ENCODE assay signal across 24 cellular contexts in the genomic region with DNA sequence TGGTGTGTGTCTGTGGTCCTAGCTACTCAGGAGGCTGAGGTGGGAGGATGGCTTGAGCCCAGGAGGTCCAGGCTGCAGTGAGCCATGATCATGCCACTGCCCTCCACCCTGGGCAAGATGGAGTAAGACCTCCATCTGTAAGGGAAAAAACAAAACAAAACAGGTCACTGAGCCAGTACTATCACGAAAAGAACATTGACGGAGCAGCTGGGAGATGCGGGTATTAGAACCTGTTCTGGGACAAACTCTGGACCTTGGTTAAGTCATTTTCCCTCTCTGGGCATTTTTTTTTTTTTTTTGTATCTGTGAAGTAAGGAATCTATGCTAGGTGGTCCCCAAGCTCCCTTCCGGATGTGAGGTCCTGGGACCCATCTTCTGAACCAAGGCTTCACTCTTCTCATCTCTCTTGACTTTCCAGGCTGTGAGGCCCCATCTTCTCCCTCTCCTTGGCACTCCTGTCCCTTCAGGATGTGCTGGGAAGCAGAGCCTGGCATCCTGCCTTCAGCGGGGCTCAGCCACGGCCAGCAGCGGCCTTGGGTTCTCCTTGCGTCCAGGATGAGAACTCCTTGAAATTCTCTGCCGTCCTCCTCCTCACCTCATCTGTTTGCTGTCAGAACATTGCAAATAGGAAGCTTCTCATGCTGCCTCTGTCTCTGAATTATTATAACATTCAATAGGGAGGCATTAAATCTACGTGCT.
"Had no signal": no experiment of that assay in that cellular context is flagged by ENCODE, and none has a peak within 500 bp of the region (broad histone marks: within the 10 kb centered on the region; RNA-seq: fewer than 3 reads in every experiment).

No MANE protein-coding gene starts in this region.

- H3K4me3 Mint-ChIP-seq: naive thymus-derived CD4-positive, alpha-beta T cell; nephron; neural progenitor cell; stimulated activated naive CD8-positive, alpha-beta T cell treated with anti-CD3 and anti-CD28 coated beads, Interleukin-15, amount 100 ng/mL, for 72 hours had no signal

- H3K4me3 ChIP-seq: dorsolateral prefrontal cortex, gastroesophageal sphincter, heart left ventricle, hepatocyte, neural progenitor cell, right lobe of liver, suprapubic skin, thyroid gland, upper lobe of left lung, vagina had no signal

- H3K4me1 Mint-ChIP-seq: naive thymus-derived CD4-positive, alpha-beta T cell; stimulated activated naive CD8-positive, alpha-beta T cell treated with anti-CD3 and anti-CD28 coated beads, Interleukin-15, amount 100 ng/mL, for 72 hours had no signal

- H3K36me3 Mint-ChIP-seq: naive thymus-derived CD4-positive, alpha-beta T cell; neural progenitor cell had no signal

- DNase-seq: effector CD4-positive, alpha-beta T cell; foreskin keratinocyte; heart left ventricle; midbrain; naive thymus-derived CD4-positive, alpha-beta T cell; right lobe of liver; small intestine; stimulated activated CD4-positive, alpha-beta T cell treated with anti-CD3 and anti-CD28 coated beads, Interleukin-12 subunit alpha, Interleukin-12 subunit beta, amount 100 ng/mL, for 4 hours; stimulated activated CD4-positive, alpha-beta T cell treated with anti-CD3 and anti-CD28 coated beads, Interleukin-1b, Interleukin-23, amount 100 ng/mL, for 48 hours; stimulated activated CD4-positive, alpha-beta T cell treated with anti-CD3 and anti-CD28 coated beads, Interleukin-4, amount 100 ng/mL, for 1 hour; stimulated activated CD8-positive, alpha-beta memory T cell treated with anti-CD3 and anti-CD28 coated beads, Interleukin-4, amount 100 ng/mL, for 48 hours; stimulated activated naive CD4-positive, alpha-beta T cell; stimulated activated naive CD8-positive, alpha-beta T cell treated with anti-CD3 and anti-CD28 coated beads, Interleukin-15, amount 100 ng/mL, for 72 hours; thyroid gland had no signal

- H2AFZ ChIP-seq: hepatocyte, neural progenitor cell had no signal

- H3K4me2 ChIP-seq: hepatocyte, neural progenitor cell had no signal

- H3K9me3 Mint-ChIP-seq: naive thymus-derived CD4-positive, alpha-beta T cell; nephron; neural progenitor cell; stimulated activated naive CD8-positive, alpha-beta T cell treated with anti-CD3 and anti-CD28 coated beads, Interleukin-15, amount 100 ng/mL, for 72 hours had no signal

- H3K27ac Mint-ChIP-seq: naive thymus-derived CD4-positive, alpha-beta T cell; nephron; progenitor cell of endocrine pancreas had no signal

- H3K79me2 ChIP-seq: hepatocyte had no signal

- H3K4me1 ChIP-seq: foreskin keratinocyte, gastroesophageal sphincter, heart left ventricle, right lobe of liver, thyroid gland, upper lobe of left lung, vagina had no signal

- H3K27ac ChIP-seq: dorsolateral prefrontal cortex, epithelial cell of prostate, foreskin keratinocyte, gastroesophageal sphincter, heart left ventricle, hepatocyte, neural progenitor cell, right lobe of liver, suprapubic skin, thyroid gland, upper lobe of left lung, vagina had no signal

- H3K36me3 ChIP-seq: gastroesophageal sphincter, heart left ventricle, neural progenitor cell, right lobe of liver, suprapubic skin, thyroid gland, upper lobe of left lung, vagina had no signal

- H3K27me3 ChIP-seq: dorsolateral prefrontal cortex, right lobe of liver, thyroid gland, upper lobe of left lung, vagina had no signal

- H3K9me3 ChIP-seq: gastroesophageal sphincter, heart left ventricle, right lobe of liver, suprapubic skin, thyroid gland, upper lobe of left lung, vagina had no signal

- H3K9ac ChIP-seq: neural progenitor cell had no signal
